Comparison of ENCODE assay signal across 11 cellular contexts in the genomic region with DNA sequence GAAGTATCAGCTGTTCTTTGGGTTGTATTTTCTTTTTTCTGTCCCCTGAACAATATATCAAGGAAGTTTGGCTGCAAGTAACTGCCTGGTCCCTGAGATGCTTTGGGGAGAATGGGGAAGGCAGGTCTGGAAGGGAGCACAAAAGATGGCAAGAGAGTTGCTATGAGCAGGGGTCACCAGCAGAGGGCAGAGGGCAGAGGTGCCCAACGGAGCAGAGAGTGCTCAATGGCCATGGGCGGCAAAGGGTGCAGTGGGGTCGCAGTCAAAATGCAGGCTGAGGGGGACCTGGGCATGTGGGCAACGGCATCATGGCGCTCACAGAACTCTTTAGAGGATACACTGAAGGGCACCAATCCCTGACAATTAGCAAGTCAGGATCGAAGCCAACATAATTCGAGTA.
DNase-seq lines count a peak whose midpoint lies in the region; ATAC-seq and TF ChIP-seq lines count a peak whose summit lies in the region.
"Had no signal": no experiment of that assay in that cellular context is flagged by ENCODE, and none has a peak within 500 bp of the region (broad histone marks: within the 10 kb centered on the region; RNA-seq: fewer than 3 reads in every experiment).

No MANE protein-coding gene starts in this region.

- no peaks in the 10 kb centered on the region for H3K36me3 Mint-ChIP-seq in GM23338 (ENCODE audit: low read depth)
- H3K36me3 Mint-ChIP-seq: naive thymus-derived CD4-positive, alpha-beta T cell had no signal

- peak; percentile 79 for DNase-seq in GM23338 (ENCODE audit: low spot score)
- peak; percentile 74 for DNase-seq in iPS-NIHi11 (ENCODE audit: low spot score)
- no peak for DNase-seq in COR-L47 (lab: John Stamatoyannopoulos, UW)
- no peak for DNase-seq in activated effector memory CD4-positive, alpha-beta T cell treated with anti-CD3 and anti-CD28 coated beads, Interleukin-2, amount 50 U/mL, for 16 hours
- DNase-seq: naive thymus-derived CD4-positive, alpha-beta T cell had no signal

- H3K27ac ChIP-seq in C4-2B, result no peak overlapping the region
- no peak overlapping the region for H3K27ac ChIP-seq in GM23338 (ENCODE audit: low read depth)
- H3K27ac ChIP-seq in VCaP, result no peak overlapping the region

- no peak overlapping the region for H3K4me2 ChIP-seq in GM23338

- H3K4me3 Mint-ChIP-seq in GM23338, result no peak overlapping the region
- H3K4me3 Mint-ChIP-seq: activated T-helper 17 cell treated with anti-CD3 and anti-CD28 coated beads, Interleukin-2, amount 50 U/mL, for 72 hours; naive thymus-derived CD4-positive, alpha-beta T cell had no signal

- H3K36me3 ChIP-seq in GM23338 (ENCODE audit: insufficient read depth), result no peaks in the 10 kb centered on the region

- H2AFZ ChIP-seq in GM23338, result peak overlapping the region; percentile 92

- H3K27me3 Mint-ChIP-seq in GM23338 (ENCODE audit: insufficient read depth, low read depth, poor library complexity), result peaks cover 4% of the 10 kb centered on the region

- H3K79me2 ChIP-seq in GM23338 (replicated peaks; ENCODE audit: insufficient read depth), result no peaks in the 10 kb centered on the region

- no peaks in the 10 kb centered on the region for H3K27me3 ChIP-seq in GM23338 (ENCODE audit: insufficient read depth)

- TF ChIP-seq CTCF in C4-2B (conservative IDR thresholded peaks at IDR 0.05) (peak; percentile 71), GM23338 (conservative IDR thresholded peaks at IDR 0.05; ENCODE audit: low read depth in 2 of 2) (peak; percentile 78 to 88), VCaP (conservative IDR thresholded peaks at IDR 0.05) (peak; percentile 22; the same call in 1 of the 2 replicates)

- H3K4me1 Mint-ChIP-seq in GM23338, result peaks cover 22% of the 10 kb centered on the region
- H3K4me1 Mint-ChIP-seq: activated T-helper 17 cell treated with anti-CD3 and anti-CD28 coated beads, Interleukin-2, amount 50 U/mL, for 72 hours had no signal

- H3K4me1 ChIP-seq in GM23338 (ENCODE audit: insufficient read depth), result peaks cover 10% of the 10 kb centered on the region

- no peak overlapping the region for H3K4me3 ChIP-seq in GM23338

- no peak overlapping the region for H3K27ac Mint-ChIP-seq in GM23338
- H3K27ac Mint-ChIP-seq: activated T-helper 17 cell treated with anti-CD3 and anti-CD28 coated beads, Interleukin-2, amount 50 U/mL, for 72 hours; naive thymus-derived CD4-positive, alpha-beta T cell had no signal

- H3K9me3 Mint-ChIP-seq in GM23338, result no peaks in the 10 kb centered on the region
- H3K9me3 Mint-ChIP-seq: activated T-helper 17 cell treated with anti-CD3 and anti-CD28 coated beads, Interleukin-2, amount 50 U/mL, for 72 hours; naive thymus-derived CD4-positive, alpha-beta T cell had no signal

- no peaks in the 10 kb centered on the region for H3K9me2 ChIP-seq in GM23338 (ENCODE audit: insufficient read depth)

- ATAC-seq in GM23338 (peak; percentile 92), GM21423 (IDR thresholded peaks at IDR 0.05; ENCODE audit: unreplicated experiment) (no peak), GM19463 (IDR thresholded peaks at IDR 0.05; ENCODE audit: unreplicated experiment) (no peak)
- ATAC-seq: activated T-helper 17 cell treated with anti-CD3 and anti-CD28 coated beads, Interleukin-2, amount 50 U/mL, for 72 hours; naive thymus-derived CD4-positive, alpha-beta T cell; Right ventricle myocardium inferior had no signal

- no peaks in the 10 kb centered on the region; the same call in 1 of the 2 replicates for H4K20me1 ChIP-seq in GM23338 (replicated peaks; ENCODE audit: insufficient read depth)

- H3F3A ChIP-seq in GM23338 (replicated peaks; ENCODE audit: low read depth), result no peaks in the 10 kb centered on the region

TF ChIP-seq in GM23338, 12 proteins besides CTCF, POLR2A, EP300 and RAD21 (continues in another document):
- TF ChIP-seq EZH2phosphoT487 (IDR thresholded peaks at IDR 0.05; ENCODE audit: unreplicated experiment) (no peak), NANOG (IDR thresholded peaks at IDR 0.05; ENCODE audit: borderline replicate concordance) (no peak), JUNB (IDR thresholded peaks at IDR 0.05; ENCODE audit: unreplicated experiment) (no peak), EZH2 (IDR thresholded peaks at IDR 0.05; ENCODE audit: low read depth, unreplicated experiment) (no peak)
- TF ChIP-seq, protein P1, sequence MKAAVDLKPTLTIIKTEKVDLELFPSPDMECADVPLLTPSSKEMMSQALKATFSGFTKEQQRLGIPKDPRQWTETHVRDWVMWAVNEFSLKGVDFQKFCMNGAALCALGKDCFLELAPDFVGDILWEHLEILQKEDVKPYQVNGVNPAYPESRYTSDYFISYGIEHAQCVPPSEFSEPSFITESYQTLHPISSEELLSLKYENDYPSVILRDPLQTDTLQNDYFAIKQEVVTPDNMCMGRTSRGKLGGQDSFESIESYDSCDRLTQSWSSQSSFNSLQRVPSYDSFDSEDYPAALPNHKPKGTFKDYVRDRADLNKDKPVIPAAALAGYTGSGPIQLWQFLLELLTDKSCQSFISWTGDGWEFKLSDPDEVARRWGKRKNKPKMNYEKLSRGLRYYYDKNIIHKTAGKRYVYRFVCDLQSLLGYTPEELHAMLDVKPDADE (IDR thresholded peaks at IDR 0.05), result no peak
- TF ChIP-seq, protein P2, sequence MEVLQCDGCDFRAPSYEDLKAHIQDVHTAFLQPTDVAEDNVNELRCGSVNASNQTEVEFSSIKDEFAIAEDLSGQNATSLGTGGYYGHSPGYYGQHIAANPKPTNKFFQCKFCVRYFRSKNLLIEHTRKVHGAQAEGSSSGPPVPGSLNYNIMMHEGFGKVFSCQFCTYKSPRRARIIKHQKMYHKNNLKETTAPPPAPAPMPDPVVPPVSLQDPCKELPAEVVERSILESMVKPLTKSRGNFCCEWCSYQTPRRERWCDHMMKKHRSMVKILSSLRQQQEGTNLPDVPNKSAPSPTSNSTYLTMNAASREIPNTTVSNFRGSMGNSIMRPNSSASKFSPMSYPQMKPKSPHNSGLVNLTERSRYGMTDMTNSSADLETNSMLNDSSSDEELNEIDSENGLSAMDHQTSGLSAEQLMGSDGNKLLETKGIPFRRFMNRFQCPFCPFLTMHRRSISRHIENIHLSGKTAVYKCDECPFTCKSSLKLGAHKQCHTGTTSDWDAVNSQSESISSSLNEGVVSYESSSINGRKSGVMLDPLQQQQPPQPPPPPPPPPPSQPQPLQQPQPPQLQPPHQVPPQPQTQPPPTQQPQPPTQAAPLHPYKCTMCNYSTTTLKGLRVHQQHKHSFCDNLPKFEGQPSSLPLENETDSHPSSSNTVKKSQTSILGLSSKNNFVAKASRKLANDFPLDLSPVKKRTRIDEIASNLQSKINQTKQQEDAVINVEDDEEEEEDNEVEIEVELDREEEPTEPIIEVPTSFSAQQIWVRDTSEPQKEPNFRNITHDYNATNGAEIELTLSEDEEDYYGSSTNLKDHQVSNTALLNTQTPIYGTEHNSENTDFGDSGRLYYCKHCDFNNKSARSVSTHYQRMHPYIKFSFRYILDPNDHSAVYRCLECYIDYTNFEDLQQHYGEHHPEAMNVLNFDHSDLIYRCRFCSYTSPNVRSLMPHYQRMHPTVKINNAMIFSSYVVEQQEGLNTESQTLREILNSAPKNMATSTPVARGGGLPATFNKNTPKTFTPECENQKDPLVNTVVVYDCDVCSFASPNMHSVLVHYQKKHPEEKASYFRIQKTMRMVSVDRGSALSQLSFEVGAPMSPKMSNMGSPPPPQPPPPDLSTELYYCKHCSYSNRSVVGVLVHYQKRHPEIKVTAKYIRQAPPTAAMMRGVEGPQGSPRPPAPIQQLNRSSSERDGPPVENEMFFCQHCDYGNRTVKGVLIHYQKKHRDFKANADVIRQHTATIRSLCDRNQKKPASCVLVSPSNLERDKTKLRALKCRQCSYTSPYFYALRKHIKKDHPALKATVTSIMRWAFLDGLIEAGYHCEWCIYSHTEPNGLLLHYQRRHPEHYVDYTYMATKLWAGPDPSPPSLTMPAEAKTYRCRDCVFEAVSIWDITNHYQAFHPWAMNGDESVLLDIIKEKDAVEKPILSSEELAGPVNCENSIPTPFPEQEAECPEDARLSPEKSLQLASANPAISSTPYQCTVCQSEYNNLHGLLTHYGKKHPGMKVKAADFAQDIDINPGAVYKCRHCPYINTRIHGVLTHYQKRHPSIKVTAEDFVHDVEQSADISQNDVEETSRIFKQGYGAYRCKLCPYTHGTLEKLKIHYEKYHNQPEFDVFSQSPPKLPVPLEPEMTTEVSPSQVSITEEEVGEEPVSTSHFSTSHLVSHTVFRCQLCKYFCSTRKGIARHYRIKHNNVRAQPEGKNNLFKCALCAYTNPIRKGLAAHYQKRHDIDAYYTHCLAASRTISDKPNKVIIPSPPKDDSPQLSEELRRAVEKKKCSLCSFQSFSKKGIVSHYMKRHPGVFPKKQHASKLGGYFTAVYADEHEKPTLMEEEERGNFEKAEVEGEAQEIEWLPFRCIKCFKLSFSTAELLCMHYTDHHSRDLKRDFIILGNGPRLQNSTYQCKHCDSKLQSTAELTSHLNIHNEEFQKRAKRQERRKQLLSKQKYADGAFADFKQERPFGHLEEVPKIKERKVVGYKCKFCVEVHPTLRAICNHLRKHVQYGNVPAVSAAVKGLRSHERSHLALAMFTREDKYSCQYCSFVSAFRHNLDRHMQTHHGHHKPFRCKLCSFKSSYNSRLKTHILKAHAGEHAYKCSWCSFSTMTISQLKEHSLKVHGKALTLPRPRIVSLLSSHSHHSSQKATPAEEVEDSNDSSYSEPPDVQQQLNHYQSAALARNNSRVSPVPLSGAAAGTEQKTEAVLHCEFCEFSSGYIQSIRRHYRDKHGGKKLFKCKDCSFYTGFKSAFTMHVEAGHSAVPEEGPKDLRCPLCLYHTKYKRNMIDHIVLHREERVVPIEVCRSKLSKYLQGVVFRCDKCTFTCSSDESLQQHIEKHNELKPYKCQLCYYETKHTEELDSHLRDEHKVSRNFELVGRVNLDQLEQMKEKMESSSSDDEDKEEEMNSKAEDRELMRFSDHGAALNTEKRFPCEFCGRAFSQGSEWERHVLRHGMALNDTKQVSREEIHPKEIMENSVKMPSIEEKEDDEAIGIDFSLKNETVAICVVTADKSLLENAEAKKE (CRISPR knock-in tag; IDR thresholded peaks at IDR 0.05), result no peak

Comparison
In these comparisons a context has a peak if more than half of its experiments do, and no peak if none do; other contexts are left out.
1. CTCF ChIP-seq: peak in every context shown above with its lines; median percentile 83 in GM23338; 71 in C4-2B; 22 in VCaP.
2. DNase-seq: peak in GM23338 (single experiment) and iPS-NIHi11 (single experiment); none in COR-L47 (single experiment) and activated effector memory CD4-positive, alpha-beta T cell treated with anti-CD3 and anti-CD28 coated beads, Interleukin-2, amount 50 U/mL, for 16 hours (single experiment).